ENCODE assay signal across 23 cellular contexts in genomic region chr2:121659933-121660332, GRCh38. TPM values are rescaled to one million over a fixed set of nuclear protein-coding genes. Genes with fewer than 3 reads are reported as not detected.
DNase-seq lines count a peak whose midpoint lies in the region; ATAC-seq, FAIRE-seq and TF ChIP-seq lines count a peak whose summit lies in the region.
"Had no signal": no experiment of that assay in that cellular context is flagged by ENCODE, and none has a peak within 500 bp of the region (broad histone marks: within the 10 kb centered on the region; RNA-seq: fewer than 3 reads in every experiment).

No MANE protein-coding gene starts in this region.

- no peak overlapping the region for H3K4me3 ChIP-seq in HepG2 (replicated peaks in 1 of 3; ENCODE audit: insufficient read depth in 1 of 3, low read depth in 2 of 3, low read length in 3 of 3)
- no peak overlapping the region for H3K4me3 ChIP-seq in right lobe of liver
- no peak overlapping the region for H3K4me3 ChIP-seq in K562
- no peak overlapping the region for H3K4me3 ChIP-seq in A673 (ENCODE audit: low read depth, low read length, poor library complexity, severe bottlenecking)
- H3K4me3 ChIP-seq: BLaER1 treated with 17β-estradiol and CSF1 and Interleukin-3, amounts not matched to agents 10 nM and 100 nM; GM12878 had no signal

- H3K4me2 ChIP-seq in HepG2 (ENCODE audit: low read depth, low read length): no peak overlapping the region
- no peak overlapping the region for H3K4me2 ChIP-seq in K562 (ENCODE audit: insufficient read depth, low read length)
- H3K4me2 ChIP-seq: BLaER1 treated with 17β-estradiol and CSF1 and Interleukin-3, amounts not matched to agents 10 nM and 100 nM had no signal

- POLR2A ChIA-PET in HepG2 (lab: Yijun Ruan, JAX) (interaction anchor here (1.2 to 2.2 kb wide), 3 partner anchors 10 to 129 kb away, joined by 3 to 18 read pairs (median 3); partner anchors contain the start of genes CLASP1 and RNU4ATAC), K562 (lab: Yijun Ruan, JAX) (interaction anchor here (1.2 kb wide), 1 partner anchor 9 kb away, joined by 7 read pairs; the partner anchor contains the start of gene CLASP1), A673 (lab: Charles Lee; ENCODE audit: low non-redundant PET) (no interaction called here)

- peak; percentile 25 for DNase-seq in HepG2 (ENCODE audit: low spot score)
- no peak for DNase-seq in right lobe of liver
- DNase-seq in K562 (ENCODE audit: extremely low read depth in 1 of 4, low spot score in 3 of 4): no peak
- no peak for DNase-seq in A673 (ENCODE audit: low spot score)
- DNase-seq: 8988T; AML-193; CD4-positive, alpha-beta memory T cell; CD8-positive, alpha-beta memory T cell; COR-L47; DMS 273 treated with DMSO at 0.1 percent for 48 hours; DMS153; DMS53; DMS79; DND-41; EL; GDM1 had no signal

- no peak for FAIRE-seq in HepG2 (lab: Jason Lieb, UNC)
- FAIRE-seq in K562 (lab: Jason Lieb, UNC): no peak
- FAIRE-seq: A204.1, GM12878, GM12892, GM18507 had no signal

- no peak overlapping the region for H2AFZ ChIP-seq in HepG2 (ENCODE audit: low read length)
- H2AFZ ChIP-seq in K562 (ENCODE audit: low read depth, low read length): no peak overlapping the region

- TF ChIP-seq CTCF in HepG2 (CRISPR knock-in tag; IDR thresholded peaks at IDR 0.05) (no peak), right lobe of liver (IDR thresholded peaks at IDR 0.05) (no peak), K562 (IDR thresholded peaks at IDR 0.05 in 2 of 3, conservative IDR thresholded peaks at IDR 0.05 in 1 of 3; ENCODE audit: insufficient read depth in 2 of 3, low read depth in 1 of 3, low read length in 3 of 3) (no peak), A673 (conservative IDR thresholded peaks at IDR 0.05; ENCODE audit: low read depth, low read length) (no peak)

- H3K9me3 ChIP-seq in HepG2 (ENCODE audit: low read length): no peaks in the 10 kb centered on the region
- H3K9me3 ChIP-seq in right lobe of liver: no peaks in the 10 kb centered on the region
- no peaks in the 10 kb centered on the region for H3K9me3 ChIP-seq in K562 (replicated peaks; ENCODE audit: control insufficient read depth, insufficient read depth, low read depth, low read length)
- no peaks in the 10 kb centered on the region for H3K9me3 ChIP-seq in A673 (ENCODE audit: low read depth, low read length, poor library complexity, severe bottlenecking)
- H3K9me3 ChIP-seq: BLaER1 treated with 17β-estradiol and CSF1 and Interleukin-3, amounts not matched to agents 10 nM and 100 nM had no signal

- BruUV-seq in HepG2 (replicated peaks; lab: Mats Ljungman, UMichigan) (no TSS peak), K562 (replicated peaks; lab: Mats Ljungman, UMichigan) (no TSS peak), A673 (replicated peaks; lab: Mats Ljungman, UMichigan) (no TSS peak)

- H3K9ac ChIP-seq in HepG2 (ENCODE audit: insufficient read depth, low read depth, low read length): no peak overlapping the region
- no peak overlapping the region for H3K9ac ChIP-seq in K562 (ENCODE audit: insufficient read depth in 1 of 2, low read depth in 2 of 2, low read length in 2 of 2)
- H3K9ac ChIP-seq: BLaER1 treated with 17β-estradiol and CSF1 and Interleukin-3, amounts not matched to agents 10 nM and 100 nM had no signal

- no peaks in the 10 kb centered on the region for H3K9me1 ChIP-seq in K562 (ENCODE audit: control insufficient read depth, insufficient read depth, low read length)

- TF ChIP-seq RAD21 in HepG2 (CRISPR knock-in tag; IDR thresholded peaks at IDR 0.05) (no peak), K562 (CRISPR knock-in tag; conservative IDR thresholded peaks at IDR 0.05 in 1 of 2, IDR thresholded peaks at IDR 0.05 in 1 of 2) (no peak)

- TF ChIP-seq EP300 in HepG2 (IDR thresholded peaks at IDR 0.05; ENCODE audit: low read depth in 2 of 2, low read length in 2 of 2) (peak in 1 of 2 experiments; percentile 17; a peak in 1 of 4 replicates), HepG2 (CRISPR knock-in tag; IDR thresholded peaks at IDR 0.05; ENCODE audit: borderline replicate concordance) (no peak), K562 (IDR thresholded peaks at IDR 0.05; ENCODE audit: low read length) (no peak)

- CTCF ChIA-PET in HepG2 (lab: Yijun Ruan, JAX; ENCODE audit: low intra/inter-chr PET ratio, low total read pairs) (no interaction called here), K562 (lab: Yijun Ruan, JAX; ENCODE audit: low intra/inter-chr PET ratio) (no interaction called here), A673 (lab: Charles Lee) (no interaction called here)

- 78% methylated on average over 6 of the region's 6 CpGs for WGBS in HepG2 (ENCODE audit: low lambda C conversion rate)
- 97% methylated on average over 3 of the region's 6 CpGs for WGBS in right lobe of liver (ENCODE audit: insufficient coverage, low coverage, low lambda C conversion rate, missing lambda C conversion rate)
- 86% methylated on average over 6 of the region's 6 CpGs for WGBS in K562 (ENCODE audit: insufficient coverage, low coverage, missing lambda C conversion rate)

- H3K36me3 ChIP-seq in HepG2 (replicated peaks in 1 of 2; ENCODE audit: control insufficient read depth in 1 of 2, insufficient read depth in 2 of 2, low read length in 2 of 2) (no peaks in the 10 kb centered on the region), right lobe of liver (no peaks in the 10 kb centered on the region), K562 (ENCODE audit: control insufficient read depth, insufficient read depth, low read length) (peaks cover 3% of the 10 kb centered on the region; the same call in 1 of the 3 replicates), A673 (ENCODE audit: insufficient read depth, low read length, poor library complexity, severe bottlenecking) (no peaks in the 10 kb centered on the region)

- H3K79me2 ChIP-seq in HepG2 (ENCODE audit: insufficient read depth, low read length) (no peaks in the 10 kb centered on the region), K562 (ENCODE audit: control insufficient read depth, insufficient read depth, low read length) (no peaks in the 10 kb centered on the region)

- ATAC-seq in HepG2 (peak; percentile 91), right lobe of liver (no peak), K562 (no peak), HG03460 (IDR thresholded peaks at IDR 0.05; ENCODE audit: unreplicated experiment) (no peak)
- ATAC-seq: GM12878 had no signal

- in situ Hi-C loops in HepG2 (cut with HindIII; ENCODE audit: extremely low pct_ligation_motif_present, low pct_unique_long_range_greater_than_20kb): no loop called here
- in situ Hi-C loops in K562 (cut with MboI): no loop called here

- H3K4me1 ChIP-seq in HepG2 (ENCODE audit: insufficient read depth, low read length) (peaks cover 12% of the 10 kb centered on the region), right lobe of liver (no peaks in the 10 kb centered on the region), K562 (replicated peaks in 1 of 2; ENCODE audit: control insufficient read depth in 2 of 2, insufficient read depth in 2 of 2, low read length in 2 of 2) (no peaks in the 10 kb centered on the region), A673 (ENCODE audit: insufficient read depth, low read length, poor library complexity, severe bottlenecking) (no peaks in the 10 kb centered on the region)
- H3K4me1 ChIP-seq: BLaER1 treated with 17β-estradiol and CSF1 and Interleukin-3, amounts not matched to agents 10 nM and 100 nM had no signal

- H3K27me3 ChIP-seq in HepG2 (ENCODE audit: control insufficient read depth in 1 of 2, insufficient read depth in 2 of 2, low read length in 2 of 2) (no peaks in the 10 kb centered on the region), right lobe of liver (no peaks in the 10 kb centered on the region), K562 (ENCODE audit: control insufficient read depth in 2 of 2, insufficient read depth in 2 of 2, low read length in 2 of 2) (no peaks in the 10 kb centered on the region), A673 (replicated peaks; ENCODE audit: insufficient read depth, low read depth, low read length, poor library complexity) (no peaks in the 10 kb centered on the region)
- H3K27me3 ChIP-seq: BLaER1 treated with 17β-estradiol and CSF1 and Interleukin-3, amounts not matched to agents 10 nM and 100 nM had no signal

- intact Hi-C loops in HepG2 (cut with micrococcal nuclease; ENCODE audit: unreplicated experiment) (no loop called here), right lobe of liver (cut with DNase I) (no loop called here), K562 (cut with micrococcal nuclease) (no loop called here), A673 (cut with micrococcal nuclease; ENCODE audit: unreplicated experiment) (no loop called here)

- TF ChIP-seq POLR2A in HepG2 (IDR thresholded peaks at IDR 0.05; ENCODE audit: insufficient read depth in 1 of 2, low read depth in 2 of 2, low read length in 2 of 2) (no peak), right lobe of liver (IDR thresholded peaks at IDR 0.05) (no peak), K562 (conservative IDR thresholded peaks at IDR 0.05) (no peak)

- H4K20me1 ChIP-seq in HepG2 (ENCODE audit: insufficient read depth, low read length): no peaks in the 10 kb centered on the region
- no peaks in the 10 kb centered on the region for H4K20me1 ChIP-seq in K562 (replicated peaks; ENCODE audit: control insufficient read depth, insufficient read depth, low read length)

- H3K27ac ChIP-seq in HepG2 (ENCODE audit: extremely low read length, insufficient read depth, low read length): peak overlapping the region; percentile 17
- no peak overlapping the region for H3K27ac ChIP-seq in right lobe of liver
- no peak overlapping the region for H3K27ac ChIP-seq in K562 (ENCODE audit: extremely low read depth, low read depth, low read length)
- H3K27ac ChIP-seq in A673 (ENCODE audit: low read depth, low read length, poor library complexity, severe bottlenecking): no peak overlapping the region
- H3K27ac ChIP-seq: BLaER1 treated with 17β-estradiol and CSF1 and Interleukin-3, amounts not matched to agents 10 nM and 100 nM; C4-2B had no signal

RNA-seq across cellular contexts. Expression of gene CLASP1, which starts 10.7 kb away (rescaled TPM):
- total RNA-seq in HepG2 (2016; rRNA removed; fragmentation: Illumina TruSeq; extraction: Trizol): 47.9 and 63.6 TPM in 2 replicates
- 24.7 and 26.3 TPM in 2 replicates for total RNA-seq in HepG2 (2016; cell fraction: cytosol; rRNA removed; fragmentation: Illumina TruSeq; extraction: Trizol; ENCODE audit: low read depth)
- 46.4 and 58.7 TPM in 2 replicates for total RNA-seq in HepG2 (2016; cell fraction: insoluble cytoplasmic fraction; rRNA removed; fragmentation: Illumina TruSeq; extraction: Trizol)
- total RNA-seq in HepG2 (2016; cell fraction: membrane; rRNA removed; fragmentation: Illumina TruSeq; extraction: Trizol): 21.5 and 29.4 TPM in 2 replicates
- 111 and 117 TPM in 2 replicates for total RNA-seq in HepG2 (2016; cell fraction: nucleus; rRNA removed; fragmentation: Illumina TruSeq; extraction: Trizol)
- polyA plus RNA-seq in HepG2 (2011; rRNA removed): 9.4 and 11.7 TPM in 2 replicates
- 4.0 and 4.5 TPM in 2 replicates for polyA plus RNA-seq in HepG2 (2011; cell fraction: cytosol; rRNA removed)
- polyA plus RNA-seq in HepG2 (2011; cell fraction: nucleus; rRNA removed): 52.6 and 54.9 TPM in 2 replicates
- polyA plus RNA-seq in HepG2 (2012): 33.3 and 40.1 TPM in 2 replicates
- 0.78 and 1.2 TPM in 2 replicates for polyA plus RNA-seq in HepG2 (2016; cell fraction: cytosol; fragmentation: Illumina TruSeq; extraction: Trizol; ENCODE audit: low read depth)
- polyA plus RNA-seq in HepG2 (2016; cell fraction: insoluble cytoplasmic fraction; fragmentation: Illumina TruSeq; extraction: Trizol; ENCODE audit: low read depth): 21.9 and 26.0 TPM in 2 replicates
- 3.2 and 4.0 TPM in 2 replicates for polyA plus RNA-seq in HepG2 (2016; cell fraction: membrane; fragmentation: Illumina TruSeq; extraction: Trizol; ENCODE audit: low read depth)
- 56.7 and 58.9 TPM in 2 replicates for polyA plus RNA-seq in HepG2 (2016; cell fraction: nucleus; fragmentation: Illumina TruSeq; extraction: Trizol; ENCODE audit: insufficient read depth, low read depth)
- polyA minus RNA-seq in HepG2 (2011; rRNA and poly(A)+ RNA removed; ENCODE audit: low replicate concordance): 22.8 and 49.1 TPM in 2 replicates
- 20.9 and 21.4 TPM in 2 replicates for polyA minus RNA-seq in HepG2 (2011; cell fraction: cytosol; rRNA and poly(A)+ RNA removed)
- 240 and 255 TPM in 2 replicates for polyA minus RNA-seq in HepG2 (2011; cell fraction: nucleus; rRNA and poly(A)+ RNA removed)
- 10 to 100 TPM; 19.7 to 32.4 (median 24.1) TPM for total RNA-seq in right lobe of liver
- 121 and 224 TPM in 2 replicates for total RNA-seq in K562 (2011; cell fraction: chromatin; rRNA removed; ENCODE audit: low replicate concordance)
- total RNA-seq in K562 (2011; cell fraction: nucleolus; rRNA removed): 53.2 and 69.0 TPM in 2 replicates
- total RNA-seq in K562 (2011; cell fraction: nucleoplasm; rRNA removed): 96.6 and 111 TPM in 2 replicates
- total RNA-seq in K562 (2014; rRNA removed): 22.2 and 27.5 TPM in 2 replicates
- 25.7 and 28.2 TPM in 2 replicates for total RNA-seq in K562 (2014; rRNA removed; fragmentation: Illumina TruSeq; extraction: Trizol)
- total RNA-seq in K562 (2015; rRNA removed; fragmentation: Illumina TruSeq; extraction: Trizol): 28.3 and 30.9 TPM in 2 replicates
- total RNA-seq in K562 (2021): 38.3 and 40.3 TPM in 2 replicates
- 8.5 and 10.3 TPM in 2 replicates for polyA plus RNA-seq in K562 (2011; rRNA removed)
- 4.5 and 7.0 TPM in 2 replicates for polyA plus RNA-seq in K562 (2011; cell fraction: cytosol; rRNA removed)
- polyA plus RNA-seq in K562 (2011; cell fraction: nucleus; rRNA removed): 39.0 and 41.2 TPM in 2 replicates
- polyA plus RNA-seq in K562 (2012): 17.5 and 22.9 TPM in 2 replicates
- polyA plus RNA-seq in K562 (2014; fragmentation: Illumina TruSeq; extraction: Trizol): 17.3 and 18.0 TPM in 2 replicates
- 1 to 10 TPM; 1.7 to 7.2 TPM for polyA plus RNA-seq in K562 (2014; fragmentation: Nextera tagmentation; extraction: Ambion mirVana)
- polyA plus RNA-seq in K562 (2014; rRNA removed): 20.2 and 20.7 TPM in 2 replicates
- polyA minus RNA-seq in K562 (2011; rRNA and poly(A)+ RNA removed): 56.1 and 59.2 TPM in 2 replicates
- polyA minus RNA-seq in K562 (2011; cell fraction: cytosol; rRNA and poly(A)+ RNA removed): 18.2 and 24.7 TPM in 2 replicates
- 84.4 and 122 TPM in 2 replicates for polyA minus RNA-seq in K562 (2011; cell fraction: nucleus; rRNA and poly(A)+ RNA removed)
- 69.1 and 77.4 TPM in 2 replicates for total RNA-seq in A673 (2021)

Comparison
In these comparisons a context has a peak if more than half of its experiments do, and no peak if none do; other contexts are left out.
1. Of the 241 proteins assayed by ChIP-seq in both HepG2 and K562: peak only in HepG2: CC2D1A, DPF2, ELF1, ETV5, FOXA3, FOXK1 and 23 more; only in K562: none; in both: ZNF121; in neither: 205; mixed calls (peak in some experiments, not most) for 6.